Comparison of ENCODE assay signal across 8 cellular contexts in the genomic region with DNA sequence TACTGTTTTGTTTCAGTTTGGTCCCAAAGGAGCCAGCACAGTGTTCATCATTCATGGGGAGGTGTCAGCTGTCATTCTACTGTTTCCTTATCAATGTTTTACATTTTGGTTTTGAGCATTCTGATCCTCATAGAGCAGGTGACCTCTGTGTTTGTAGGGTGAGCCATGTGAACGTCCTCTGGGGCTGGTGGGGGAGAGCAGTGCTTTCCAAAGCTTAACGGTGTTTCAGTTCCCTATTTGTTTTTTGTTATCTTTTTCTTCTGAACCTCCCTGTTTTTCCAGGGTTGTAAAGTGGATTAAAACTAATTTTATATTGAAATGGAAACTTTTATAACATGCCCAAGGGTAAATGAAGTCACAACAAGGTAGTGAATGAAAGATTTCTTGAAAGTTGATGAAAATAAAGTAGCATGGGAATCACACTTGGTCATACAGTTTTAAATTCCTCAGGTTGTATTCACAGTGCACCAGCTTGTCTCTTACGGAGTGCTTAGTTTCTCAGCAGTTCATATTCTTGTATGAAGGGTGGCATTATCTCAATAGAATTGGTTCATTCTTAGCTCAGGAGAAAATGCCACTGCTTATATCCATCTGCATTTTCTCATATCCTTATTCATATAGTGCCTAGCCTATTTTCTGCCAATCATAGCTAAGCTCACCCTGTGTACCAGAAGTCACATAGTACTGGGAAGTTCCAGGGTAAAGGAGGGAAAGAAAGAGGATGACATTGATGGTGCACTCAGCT.
DNase-seq lines count a peak whose midpoint lies in the region; ATAC-seq and TF ChIP-seq lines count a peak whose summit lies in the region.

No MANE protein-coding gene starts in this region.

- DNase-seq in OCI-M1 (lab: John Stamatoyannopoulos, UW) (peak; percentile 11), midbrain (lab: John Stamatoyannopoulos, UW) (peak; percentile 48), hepatic stellate cell (ENCODE audit: low spot score) (no peak), NCI-H748 treated with DMSO at 0.1 percent for 48 hours (lab: John Stamatoyannopoulos, UW) (no peak), foreskin fibroblast (no peak), NCI-H1417 (lab: John Stamatoyannopoulos, UW) (no peak)

- ATAC-seq in GM18499 (IDR thresholded peaks at IDR 0.05; ENCODE audit: insufficient read depth, unreplicated experiment) = peak; percentile 67
- ATAC-seq in HG02623 (IDR thresholded peaks at IDR 0.05; ENCODE audit: unreplicated experiment) = peak; percentile 65

- TF ChIP-seq CTCF in foreskin fibroblast (IDR thresholded peaks at IDR 0.05; ENCODE audit: low read depth, low read length) = no peak

- H3K4me3 ChIP-seq in foreskin fibroblast (ENCODE audit: low read depth in 1 of 2, low read length in 2 of 2) = no peak overlapping the region

Comparison
In these comparisons a context has a peak if more than half of its experiments do, and no peak if none do; other contexts are left out.
1. DNase-seq: peak in OCI-M1 (single experiment) and midbrain (single experiment); none in hepatic stellate cell (single experiment), NCI-H748 treated with DMSO at 0.1 percent for 48 hours (single experiment), foreskin fibroblast (0 of 2) and NCI-H1417 (0 of 3).